8 cellular contexts compared by ENCODE assay signal in genomic region chr17:62627904-62628603, GRCh38. TPM values are rescaled to one million over a fixed set of nuclear protein-coding genes. Genes with fewer than 3 reads are reported as not detected.
A peak's percentile ranks its signal among the peaks of the same experiment; 100 is the strongest.
DNase-seq lines count a peak whose midpoint lies in the region; ATAC-seq lines count a peak whose summit lies in the region.

No MANE protein-coding gene starts in this region.

- peak overlapping the region; percentile 79 to 91 (median 87) for H3K9ac ChIP-seq in BLaER1 treated with 17β-estradiol and CSF1 and Interleukin-3, amounts not matched to agents 10 nM and 100 nM

- no peaks in the 10 kb centered on the region for H3K27me3 ChIP-seq in BLaER1 treated with 17β-estradiol and CSF1 and Interleukin-3, amounts not matched to agents 10 nM and 100 nM

- H4K20me1 ChIP-seq in BLaER1 treated with 17β-estradiol and CSF1 and Interleukin-3, amounts not matched to agents 10 nM and 100 nM = peaks cover 14 to 48% (median 44%) of the 10 kb centered on the region in 11 experiments; a peak in 21 of 22 replicates

- no peaks in the 10 kb centered on the region for H3K9me3 ChIP-seq in BLaER1 treated with 17β-estradiol and CSF1 and Interleukin-3, amounts not matched to agents 10 nM and 100 nM (replicated peaks in 1 of 11)

- peaks cover 55 to 77% (median 69%) of the 10 kb centered on the region in 10 experiments for H3K4me1 ChIP-seq in BLaER1 treated with 17β-estradiol and CSF1 and Interleukin-3, amounts not matched to agents 10 nM and 100 nM

- H3K36me3 ChIP-seq in BLaER1 treated with 17β-estradiol and CSF1 and Interleukin-3, amounts not matched to agents 10 nM and 100 nM = peaks cover 0 to 37% (median 9%) of the 10 kb centered on the region in 11 experiments; a peak in 11 of 22 replicates

- peak overlapping the region; percentile 59 to 93 (median 87); a peak in 21 of 22 replicates for H3K27ac ChIP-seq in BLaER1 treated with 17β-estradiol and CSF1 and Interleukin-3, amounts not matched to agents 10 nM and 100 nM
- peak overlapping the region; percentile 40 for H3K27ac ChIP-seq in epithelial cell of prostate

- peak; percentile 33 for ATAC-seq in HG02759 (IDR thresholded peaks at IDR 0.05; ENCODE audit: unreplicated experiment)

- DNase-seq in activated CD4-positive, alpha-beta T cell treated with anti-CD3 and anti-CD28 coated beads for 48 hours = peak; percentile 64
- no peak for DNase-seq in epithelial cell of prostate (ENCODE audit: low read depth, low spot score)
- DNase-seq in myocyte (ENCODE audit: low read depth) = peak; percentile 62
- peak; percentile 66 for DNase-seq in stromal cell of bone marrow (ENCODE audit: low read depth)
- DNase-seq in cerebellum (ENCODE audit: low spot score) = no peak
- no peak for DNase-seq in NCI-H1694 treated with DMSO at 0.1 percent for 48 hours (lab: John Stamatoyannopoulos, UW)

- H3K4me3 ChIP-seq in BLaER1 treated with 17β-estradiol and CSF1 and Interleukin-3, amounts not matched to agents 10 nM and 100 nM = peak overlapping the region; percentile 77 to 97 (median 91)

- H3K4me2 ChIP-seq in BLaER1 treated with 17β-estradiol and CSF1 and Interleukin-3, amounts not matched to agents 10 nM and 100 nM = peak overlapping the region; percentile 84 to 99 (median 97)

RNA-seq across cellular contexts. Expression of gene MRC2, which starts 0.6 kb away (rescaled TPM):
- total RNA-seq in myocyte (143 and 161 TPM in 2 replicates), cerebellum (16.0 TPM)
- 664 TPM for polyA plus RNA-seq in myocyte (2012)

Comparison
In these comparisons a context has a peak if more than half of its experiments do, and no peak if none do; other contexts are left out.
1. DNase-seq: peak in activated CD4-positive, alpha-beta T cell treated with anti-CD3 and anti-CD28 coated beads for 48 hours (single experiment), myocyte (single experiment) and stromal cell of bone marrow (single experiment); none in epithelial cell of prostate (single experiment), cerebellum (single experiment) and NCI-H1694 treated with DMSO at 0.1 percent for 48 hours (single experiment).